1 cellular context compared by ENCODE assay signal in the genomic region with DNA sequence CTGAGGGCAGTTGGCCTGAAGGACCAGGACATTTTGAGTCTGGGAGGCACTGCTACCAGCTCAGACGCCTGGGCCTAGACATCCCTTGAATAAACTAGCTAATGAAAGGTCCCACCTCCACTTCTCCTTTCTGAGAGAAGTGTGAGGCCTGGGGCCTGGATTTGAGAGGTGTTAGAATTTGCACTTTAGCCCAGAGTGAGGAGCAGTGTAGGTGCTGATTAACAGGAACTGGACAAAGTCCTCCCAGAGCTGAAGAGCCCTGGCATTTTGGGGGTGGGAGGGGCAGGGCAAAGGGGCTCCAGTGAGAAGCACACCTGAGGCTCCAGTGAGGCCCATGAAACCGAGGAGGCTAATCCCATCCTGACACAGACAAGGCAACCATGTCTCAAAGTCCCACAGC.
TF ChIP-seq lines count a peak whose summit lies in the region.

No MANE protein-coding gene starts in this region.

TF ChIP-seq in GM12878, 131 proteins besides CTCF, POLR2A, EP300 and RAD21 (continued from another document):
- TF ChIP-seq MAX (IDR thresholded peaks at IDR 0.05; ENCODE audit: low read depth, low read length): no peak
